Comparison of ENCODE assay signal across 25 cellular contexts in genomic region chr18:41881285-41881684, GRCh38.
DNase-seq lines count a peak whose midpoint lies in the region; ATAC-seq, FAIRE-seq and TF ChIP-seq lines count a peak whose summit lies in the region.
"Had no signal": no experiment of that assay in that cellular context is flagged by ENCODE, and none has a peak within 500 bp of the region (broad histone marks: within the 10 kb centered on the region; RNA-seq: fewer than 3 reads in every experiment).

No MANE protein-coding gene starts in this region.

- POLR2A ChIA-PET in SK-N-SH (lab: Yijun Ruan, JAX): no interaction called here

- H3K79me2 ChIP-seq in SK-N-SH (ENCODE audit: insufficient read depth) (no peaks in the 10 kb centered on the region), fibroblast of lung (ENCODE audit: control insufficient read depth, insufficient read depth, low read length) (no peaks in the 10 kb centered on the region)

- no peak overlapping the region for H3K9ac ChIP-seq in SK-N-SH
- H3K9ac ChIP-seq in fibroblast of lung (ENCODE audit: insufficient read depth, low read length): no peak overlapping the region
- H3K9ac ChIP-seq: KMS-11 had no signal

- H3K9me2 ChIP-seq in SK-N-SH: no peaks in the 10 kb centered on the region

- TF ChIP-seq POLR2A in H54 (IDR thresholded peaks at IDR 0.05; ENCODE audit: low read depth, low read length) (no peak), prostate gland (IDR thresholded peaks at IDR 0.05) (no peak)

- H3K27me3 ChIP-seq in SK-N-SH (ENCODE audit: insufficient read depth) (no peaks in the 10 kb centered on the region), fibroblast of lung (ENCODE audit: control insufficient read depth, insufficient read depth, low read length) (no peaks in the 10 kb centered on the region), prostate gland (replicated peaks; ENCODE audit: insufficient read depth) (no peaks in the 10 kb centered on the region)
- H3K27me3 ChIP-seq: SJSA1, vagina had no signal

- 16% methylated on average over 3 of the region's 3 CpGs for WGBS in SK-N-SH (ENCODE audit: low lambda C conversion rate)
- WGBS in prostate gland: 89% methylated on average over 3 of the region's 3 CpGs

- peak in 1 of 2 experiments; percentile 39; a peak in 1 of 4 replicates for TF ChIP-seq EP300 in SK-N-SH (IDR thresholded peaks at IDR 0.05; ENCODE audit: borderline replicate concordance in 1 of 2, low read depth in 1 of 2, low read length in 1 of 2)

- peak; percentile 96 for FAIRE-seq in H54 (lab: Jason Lieb, UNC)
- FAIRE-seq: A204.1, colon had no signal

- H3K36me3 ChIP-seq in SK-N-SH (replicated peaks in 1 of 2; ENCODE audit: control insufficient read depth in 1 of 2, insufficient read depth in 2 of 2, low read length in 1 of 2) (no peaks in the 10 kb centered on the region), fibroblast of lung (ENCODE audit: control insufficient read depth, insufficient read depth, low read length) (no peaks in the 10 kb centered on the region), prostate gland (no peaks in the 10 kb centered on the region)
- H3K36me3 ChIP-seq: SJSA1, spleen, vagina had no signal

- DNase-seq in A172 (ENCODE audit: low spot score) (peak; percentile 86), H54 (ENCODE audit: insufficient read length, low spot score) (peak; percentile 29), SK-N-SH (no peak), fibroblast of lung (ENCODE audit: low read depth in 2 of 2) (peak; percentile 21 to 77), prostate gland (ENCODE audit: low spot score) (no peak)
- DNase-seq in activated naive CD4-positive, alpha-beta T cell treated with anti-CD3 and anti-CD28 coated beads, Interleukin-2, amount 50 U/mL, for 16 hours: no peak
- DNase-seq: activated CD8-positive, alpha-beta memory T cell treated with anti-CD3 and anti-CD28 coated beads for 24 hours; activated naive CD4-positive, alpha-beta T cell treated with anti-CD3 and anti-CD28 coated beads, Interleukin-2, amount 10 ng/mL, durations not matched to agents 7 days and 5 days; activated T-cell treated with anti-CD3 and anti-CD28 coated beads, Interleukin-2, amount 50 U/mL, for 48 hours; CD4-positive, CD25-positive, alpha-beta regulatory T cell; endodermal cell; foreskin melanocyte; NCI-H1092 treated with DMSO at 0.1 percent for 48 hours; NCI-H510A treated with DMSO at 0.1 percent for 48 hours; psoas muscle; spleen; stimulated activated CD8-positive, alpha-beta memory T cell treated with anti-CD3 and anti-CD28 coated beads, Interleukin-4, amount 100 ng/mL, for 48 hours; substantia nigra had no signal

- TF ChIP-seq CTCF in SK-N-SH (IDR thresholded peaks at IDR 0.05) (no peak), fibroblast of lung (conservative IDR thresholded peaks at IDR 0.05 in 1 of 2, IDR thresholded peaks at IDR 0.05 in 1 of 2; ENCODE audit: low read depth in 1 of 2, low read length in 2 of 2) (no peak), prostate gland (IDR thresholded peaks at IDR 0.05) (no peak)

- H3F3A ChIP-seq in SK-N-SH (replicated peaks; ENCODE audit: insufficient read depth): no peaks in the 10 kb centered on the region

- H3K4me1 ChIP-seq in SK-N-SH (ENCODE audit: control insufficient read depth in 1 of 2, insufficient read depth in 2 of 2, low read depth in 1 of 2, low read length in 1 of 2) (no peaks in the 10 kb centered on the region), fibroblast of lung (ENCODE audit: control insufficient read depth, extremely low read depth, insufficient read depth, low read length) (no peaks in the 10 kb centered on the region), prostate gland (replicated peaks) (no peaks in the 10 kb centered on the region)
- H3K4me1 ChIP-seq: psoas muscle, SJSA1, spleen, vagina had no signal

- no peaks in the 10 kb centered on the region for H4K20me1 ChIP-seq in SK-N-SH (ENCODE audit: insufficient read depth)
- no peaks in the 10 kb centered on the region for H4K20me1 ChIP-seq in fibroblast of lung (ENCODE audit: control insufficient read depth, extremely low read depth, insufficient read depth, low read length)

- TF ChIP-seq RAD21 in SK-N-SH (IDR thresholded peaks at IDR 0.05; ENCODE audit: low read length): no peak

- H3K9me3 ChIP-seq in SK-N-SH (no peaks in the 10 kb centered on the region), fibroblast of lung (ENCODE audit: control insufficient read depth, insufficient read depth, low read depth, low read length) (no peaks in the 10 kb centered on the region), prostate gland (no peaks in the 10 kb centered on the region)
- H3K9me3 ChIP-seq: psoas muscle, SJSA1, spleen, vagina had no signal

- H3K4me2 ChIP-seq in SK-N-SH: no peak overlapping the region
- no peak overlapping the region for H3K4me2 ChIP-seq in fibroblast of lung (ENCODE audit: extremely low read depth, insufficient read depth, low read length)
- H3K4me2 ChIP-seq: KMS-11 had no signal

- CTCF ChIA-PET in SK-N-SH (lab: Yijun Ruan, JAX): interaction anchor here (1.5 kb wide), 1 partner anchor 28 kb away, joined by 3 read pairs; no protein-coding TSS in a partner anchor

- intact Hi-C loops in prostate gland (cut with DNase I): no loop called here

- H3K27ac ChIP-seq in SK-N-SH (ENCODE audit: low read depth in 2 of 2, low read length in 1 of 2): no peak overlapping the region
- no peak overlapping the region for H3K27ac ChIP-seq in fibroblast of lung (ENCODE audit: insufficient read depth, low read length)
- H3K27ac ChIP-seq in prostate gland: no peak overlapping the region
- H3K27ac ChIP-seq: KMS-11, psoas muscle, SJSA1, spleen, vagina had no signal

- H3K4me3 ChIP-seq in SK-N-SH (ENCODE audit: low read depth in 2 of 2, low read length in 1 of 2) (no peak overlapping the region), fibroblast of lung (replicated peaks in 1 of 4; ENCODE audit: control extremely low read depth in 1 of 4, insufficient read depth in 1 of 4, low read depth in 3 of 4, low read length in 4 of 4) (no peak overlapping the region), prostate gland (no peak overlapping the region)
- H3K4me3 ChIP-seq: psoas muscle, SJSA1, spleen, vagina had no signal

- H2AFZ ChIP-seq in SK-N-SH (ENCODE audit: low read depth): no peak overlapping the region
- H2AFZ ChIP-seq in fibroblast of lung (ENCODE audit: low read length): no peak overlapping the region

- no peak for ATAC-seq in HG02870 (IDR thresholded peaks at IDR 0.05; ENCODE audit: unreplicated experiment)
- ATAC-seq in HG02763 (IDR thresholded peaks at IDR 0.05; ENCODE audit: unreplicated experiment): no peak
- ATAC-seq: psoas muscle had no signal

TF ChIP-seq in SK-N-SH, 30 proteins besides CTCF, POLR2A, EP300 and RAD21:
- TF ChIP-seq MEF2A (IDR thresholded peaks at IDR 0.05; ENCODE audit: borderline replicate concordance, low read depth) (no peak), RXRA (IDR thresholded peaks at IDR 0.05; ENCODE audit: borderline replicate concordance, low read depth) (peak; percentile 76; the same call in 1 of the 2 replicates), FOSL2 (IDR thresholded peaks at IDR 0.05; ENCODE audit: borderline replicate concordance, low read depth) (peak; percentile 91), NFIC (IDR thresholded peaks at IDR 0.05; ENCODE audit: borderline replicate concordance) (0 out of 2 replicates have a peak, but pooled peaks have one; percentile 16), USF1 (IDR thresholded peaks at IDR 0.05; ENCODE audit: borderline replicate concordance, low read depth) (no peak), TCF12 (IDR thresholded peaks at IDR 0.05) (peak; percentile 65; the same call in 1 of the 2 replicates), JUND (IDR thresholded peaks at IDR 0.05) (peak; percentile 77), MAX (IDR thresholded peaks at IDR 0.05; ENCODE audit: low read depth) (0 out of 2 replicates have a peak, but pooled peaks have one; percentile 23), PBX3 (IDR thresholded peaks at IDR 0.05) (peak; percentile 91), TEAD4 (IDR thresholded peaks at IDR 0.05; ENCODE audit: borderline replicate concordance, insufficient read depth) (0 out of 2 replicates have a peak, but pooled peaks have one; percentile 48), SIN3A (IDR thresholded peaks at IDR 0.05; ENCODE audit: borderline replicate concordance, low read depth, low read length) (no peak)
TF ChIP-seq in SK-N-SH: peak in this region for 8.

Comparison
In these comparisons a context has a peak if more than half of its experiments do, and no peak if none do; other contexts are left out.
1. DNase-seq: peak in A172 (single experiment), H54 (single experiment) and fibroblast of lung (2 of 2); none in SK-N-SH (single experiment), activated naive CD4-positive, alpha-beta T cell treated with anti-CD3 and anti-CD28 coated beads, Interleukin-2, amount 50 U/mL, for 16 hours (single experiment) and prostate gland (single experiment).